ENCODE assay signal across 22 cellular contexts in the genomic region with DNA sequence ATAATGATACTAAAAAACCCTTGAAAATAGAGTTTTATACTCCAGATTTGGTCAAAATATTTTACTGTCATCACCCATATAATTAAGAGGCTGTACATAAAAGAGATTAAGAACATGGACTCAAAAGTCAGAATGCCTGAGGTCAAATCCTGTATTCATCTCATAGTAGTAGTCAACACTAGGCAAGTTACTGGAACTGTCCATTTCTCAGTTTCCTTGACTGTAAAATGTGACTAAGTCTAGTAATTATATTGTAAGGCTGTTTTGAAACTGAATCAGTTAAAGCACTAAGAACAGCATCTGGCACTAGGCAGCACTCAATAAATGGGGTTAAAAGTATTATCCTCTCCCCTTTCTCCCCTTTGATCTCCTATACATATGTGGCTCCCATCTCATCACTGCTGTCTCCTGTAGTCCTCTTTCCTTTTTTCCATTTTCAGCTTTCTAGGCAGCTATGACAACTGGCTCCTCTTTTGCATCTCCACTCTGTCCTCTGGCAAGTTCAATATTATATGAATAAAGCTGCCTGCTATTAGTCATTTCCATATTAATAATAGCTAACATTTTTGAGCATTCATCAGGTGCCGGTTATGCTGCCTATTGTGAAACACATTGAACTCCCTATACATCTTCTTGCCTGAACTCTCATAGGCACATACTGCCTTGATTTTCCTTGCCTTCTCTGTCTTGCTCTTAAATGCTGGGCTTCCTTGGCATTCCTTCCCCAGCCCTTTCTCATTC.
DNase-seq lines count a peak whose midpoint lies in the region; ATAC-seq, FAIRE-seq and TF ChIP-seq lines count a peak whose summit lies in the region.
"Had no signal": no experiment of that assay in that cellular context is flagged by ENCODE, and none has a peak within 500 bp of the region (broad histone marks: within the 10 kb centered on the region; RNA-seq: fewer than 3 reads in every experiment).

No MANE protein-coding gene starts in this region.

- POLR2A ChIA-PET in naive thymus-derived CD4-positive, alpha-beta T cell (lab: Charles Lee) = no interaction called here

- DNase-seq in LHCN-M2 (ENCODE audit: low read depth) (peak; percentile 21), bronchial epithelial cell (ENCODE audit: low read depth) (peak; percentile 74), osteocyte (ENCODE audit: extremely low spot score, unreplicated experiment) (no peak), mesenteric fat pad (ENCODE audit: low spot score) (no peak), Calu3 (no peak)
- DNase-seq in naive thymus-derived CD4-positive, alpha-beta T cell = no peak
- DNase-seq in natural killer cell treated with Interleukin-12 subunit alpha and Interleukin-12 subunit beta and Interleukin-15 and Interleukin-18, amount 100 ng/mL, for 72 hours (ENCODE audit: low spot score) = no peak
- DNase-seq: activated CD4-positive, alpha-beta T cell treated with anti-CD3 and anti-CD28 coated beads for 1 hour; DND-41; Kasumi-1; left cardiac atrium; mesendoderm; natural killer cell; NCI-H1417 treated with DMSO at 0.1 percent for 48 hours; stimulated activated CD4-positive, alpha-beta T cell treated with anti-CD3 and anti-CD28 coated beads, Interleukin-2, amount 100 ng/mL, for 24 hours; transverse colon had no signal

- intact Hi-C loops in naive thymus-derived CD4-positive, alpha-beta T cell (cut with micrococcal nuclease) = no loop called here
- intact Hi-C loops in Calu3 (cut with micrococcal nuclease; ENCODE audit: unreplicated experiment) = no loop called here

- H3K27me3 ChIP-seq in bronchial epithelial cell (ENCODE audit: control insufficient read depth, insufficient read depth, low read length) = no peaks in the 10 kb centered on the region
- no peaks in the 10 kb centered on the region for H3K27me3 ChIP-seq in naive thymus-derived CD4-positive, alpha-beta T cell (ENCODE audit: control insufficient read depth in 2 of 2, insufficient read depth in 2 of 2, low read length in 2 of 2)
- H3K27me3 ChIP-seq: transverse colon had no signal

- H3K4me3 Mint-ChIP-seq in osteocyte (ENCODE audit: unreplicated experiment) (no peak overlapping the region), Calu3 (ENCODE audit: low read depth, unreplicated experiment) (no peak overlapping the region)
- H3K4me3 Mint-ChIP-seq in naive thymus-derived CD4-positive, alpha-beta T cell = no peak overlapping the region
- H3K4me3 Mint-ChIP-seq in natural killer cell treated with Interleukin-12 subunit alpha and Interleukin-12 subunit beta and Interleukin-15 and Interleukin-18, amount 100 ng/mL, for 72 hours = no peak overlapping the region
- H3K4me3 Mint-ChIP-seq: brain; natural killer cell; stimulated activated naive CD8-positive, alpha-beta T cell treated with anti-CD3 and anti-CD28 coated beads, Interleukin-15, Interleukin-2, amounts not matched to agents 100 ng/mL and 50 ng/mL, for 24 hours had no signal

- H3K4me1 Mint-ChIP-seq in osteocyte (ENCODE audit: unreplicated experiment) = peaks cover 57% of the 10 kb centered on the region
- H3K4me1 Mint-ChIP-seq in naive thymus-derived CD4-positive, alpha-beta T cell = no peaks in the 10 kb centered on the region
- H3K4me1 Mint-ChIP-seq in Calu3 (ENCODE audit: low read depth, unreplicated experiment) = peaks cover 6% of the 10 kb centered on the region
- no peaks in the 10 kb centered on the region for H3K4me1 Mint-ChIP-seq in natural killer cell treated with Interleukin-12 subunit alpha and Interleukin-12 subunit beta and Interleukin-15 and Interleukin-18, amount 100 ng/mL, for 72 hours (ENCODE audit: low read depth in 2 of 2)
- H3K4me1 Mint-ChIP-seq: natural killer cell had no signal

- no peak overlapping the region for H3K27ac ChIP-seq in naive thymus-derived CD4-positive, alpha-beta T cell (ENCODE audit: low read depth, low read length)
- H3K27ac ChIP-seq: SK-N-MC, transverse colon had no signal

- H3K4me1 ChIP-seq in naive thymus-derived CD4-positive, alpha-beta T cell (ENCODE audit: control insufficient read depth in 2 of 2, insufficient read depth in 2 of 2, low read length in 2 of 2) = no peaks in the 10 kb centered on the region
- H3K4me1 ChIP-seq: transverse colon had no signal

- H3K9me3 ChIP-seq in naive thymus-derived CD4-positive, alpha-beta T cell (ENCODE audit: control insufficient read depth in 2 of 3, low read length in 3 of 3) = no peaks in the 10 kb centered on the region
- H3K9me3 ChIP-seq: transverse colon had no signal

- ATAC-seq in GM21390 (IDR thresholded peaks at IDR 0.05; ENCODE audit: unreplicated experiment) = peak; percentile 54
- ATAC-seq in naive thymus-derived CD4-positive, alpha-beta T cell = no peak
- no peak for ATAC-seq in natural killer cell treated with Interleukin-12 subunit alpha and Interleukin-12 subunit beta and Interleukin-15 and Interleukin-18, amount 100 ng/mL, for 72 hours
- ATAC-seq: left cardiac atrium, natural killer cell had no signal

- CTCF ChIA-PET in naive thymus-derived CD4-positive, alpha-beta T cell (lab: Charles Lee) = no interaction called here
- CTCF ChIA-PET in Calu3 (lab: Charles Lee) = no interaction called here

- no peaks in the 10 kb centered on the region for H3K9me3 Mint-ChIP-seq in osteocyte (ENCODE audit: unreplicated experiment)
- peaks cover 0 to 2% (median 0%) of the 10 kb centered on the region in 11 donors for H3K9me3 Mint-ChIP-seq in naive thymus-derived CD4-positive, alpha-beta T cell
- H3K9me3 Mint-ChIP-seq in Calu3 (ENCODE audit: low read depth, unreplicated experiment) = peaks cover 2% of the 10 kb centered on the region
- peaks cover 2% of the 10 kb centered on the region for H3K9me3 Mint-ChIP-seq in natural killer cell treated with Interleukin-12 subunit alpha and Interleukin-12 subunit beta and Interleukin-15 and Interleukin-18, amount 100 ng/mL, for 72 hours
- H3K9me3 Mint-ChIP-seq: brain; stimulated activated naive CD8-positive, alpha-beta T cell treated with anti-CD3 and anti-CD28 coated beads, Interleukin-15, Interleukin-2, amounts not matched to agents 100 ng/mL and 50 ng/mL, for 24 hours had no signal

- FAIRE-seq in bronchial epithelial cell (lab: Jason Lieb, UNC) = no peak
- FAIRE-seq: endothelial cell of umbilical vein had no signal

- H3K36me3 Mint-ChIP-seq in osteocyte (ENCODE audit: unreplicated experiment) = peaks cover 6% of the 10 kb centered on the region
- no peaks in the 10 kb centered on the region for H3K36me3 Mint-ChIP-seq in naive thymus-derived CD4-positive, alpha-beta T cell
- H3K36me3 Mint-ChIP-seq in Calu3 (ENCODE audit: insufficient read depth, unreplicated experiment) = no peaks in the 10 kb centered on the region
- H3K36me3 Mint-ChIP-seq in natural killer cell treated with Interleukin-12 subunit alpha and Interleukin-12 subunit beta and Interleukin-15 and Interleukin-18, amount 100 ng/mL, for 72 hours = no peaks in the 10 kb centered on the region
- H3K36me3 Mint-ChIP-seq: activated naive CD4-positive, alpha-beta T cell treated with anti-CD3 and anti-CD28 coated beads, Interleukin-2, amount 50 U/mL, for 72 hours; brain; natural killer cell had no signal

- H3K27me3 Mint-ChIP-seq in osteocyte (ENCODE audit: unreplicated experiment) (no peaks in the 10 kb centered on the region), Calu3 (ENCODE audit: unreplicated experiment) (no peaks in the 10 kb centered on the region)
- peaks cover 0 to 20% (median 0%) of the 10 kb centered on the region in 5 donors for H3K27me3 Mint-ChIP-seq in naive thymus-derived CD4-positive, alpha-beta T cell
- peaks cover 15 to 27% of the 10 kb centered on the region in 2 donors for H3K27me3 Mint-ChIP-seq in natural killer cell treated with Interleukin-12 subunit alpha and Interleukin-12 subunit beta and Interleukin-15 and Interleukin-18, amount 100 ng/mL, for 72 hours
- H3K27me3 Mint-ChIP-seq: brain; stimulated activated naive CD8-positive, alpha-beta T cell treated with anti-CD3 and anti-CD28 coated beads, Interleukin-15, Interleukin-2, amounts not matched to agents 100 ng/mL and 50 ng/mL, for 24 hours had no signal

- H3K36me3 ChIP-seq in bronchial epithelial cell (ENCODE audit: control insufficient read depth, insufficient read depth, low read length) = no peaks in the 10 kb centered on the region
- no peaks in the 10 kb centered on the region for H3K36me3 ChIP-seq in naive thymus-derived CD4-positive, alpha-beta T cell (ENCODE audit: control insufficient read depth in 2 of 3, insufficient read depth in 3 of 3, low read length in 3 of 3)
- H3K36me3 ChIP-seq: transverse colon had no signal

- BruUV-seq in Calu3 (replicated peaks; lab: Mats Ljungman, UMichigan) = no TSS peak

- no peak overlapping the region for H3K4me3 ChIP-seq in bronchial epithelial cell (ENCODE audit: low read depth, low read length)
- H3K4me3 ChIP-seq in naive thymus-derived CD4-positive, alpha-beta T cell (ENCODE audit: low read length) = no peak overlapping the region
- H3K4me3 ChIP-seq: SK-N-MC, transverse colon had no signal

- TF ChIP-seq CTCF in bronchial epithelial cell (IDR thresholded peaks at IDR 0.05; ENCODE audit: insufficient read depth, low read length, severe bottlenecking) (no peak), osteocyte (IDR thresholded peaks at IDR 0.05) (no peak), Calu3 (IDR thresholded peaks at IDR 0.05; ENCODE audit: unreplicated experiment) (no peak)

- H3K27ac Mint-ChIP-seq in osteocyte (ENCODE audit: unreplicated experiment) (peak overlapping the region; percentile 78), Calu3 (ENCODE audit: unreplicated experiment) (no peak overlapping the region)
- H3K27ac Mint-ChIP-seq in naive thymus-derived CD4-positive, alpha-beta T cell = no peak overlapping the region
- H3K27ac Mint-ChIP-seq in natural killer cell treated with Interleukin-12 subunit alpha and Interleukin-12 subunit beta and Interleukin-15 and Interleukin-18, amount 100 ng/mL, for 72 hours = no peak overlapping the region
- H3K27ac Mint-ChIP-seq: activated naive CD4-positive, alpha-beta T cell treated with anti-CD3 and anti-CD28 coated beads, Interleukin-2, amount 50 U/mL, for 72 hours; brain; natural killer cell; stimulated activated naive CD8-positive, alpha-beta T cell treated with anti-CD3 and anti-CD28 coated beads, Interleukin-15, Interleukin-2, amounts not matched to agents 100 ng/mL and 50 ng/mL, for 24 hours had no signal

Comparison
In these comparisons a context has a peak if more than half of its experiments do, and no peak if none do; other contexts are left out.
1. DNase-seq: peak in LHCN-M2 (single experiment) and bronchial epithelial cell (single experiment); none in osteocyte (single experiment), naive thymus-derived CD4-positive, alpha-beta T cell (0 of 9), mesenteric fat pad (single experiment), Calu3 (single experiment) and natural killer cell treated with Interleukin-12 subunit alpha and Interleukin-12 subunit beta and Interleukin-15 and Interleukin-18, amount 100 ng/mL, for 72 hours (single experiment).